7 cellular contexts compared by ENCODE assay signal in the genomic region with DNA sequence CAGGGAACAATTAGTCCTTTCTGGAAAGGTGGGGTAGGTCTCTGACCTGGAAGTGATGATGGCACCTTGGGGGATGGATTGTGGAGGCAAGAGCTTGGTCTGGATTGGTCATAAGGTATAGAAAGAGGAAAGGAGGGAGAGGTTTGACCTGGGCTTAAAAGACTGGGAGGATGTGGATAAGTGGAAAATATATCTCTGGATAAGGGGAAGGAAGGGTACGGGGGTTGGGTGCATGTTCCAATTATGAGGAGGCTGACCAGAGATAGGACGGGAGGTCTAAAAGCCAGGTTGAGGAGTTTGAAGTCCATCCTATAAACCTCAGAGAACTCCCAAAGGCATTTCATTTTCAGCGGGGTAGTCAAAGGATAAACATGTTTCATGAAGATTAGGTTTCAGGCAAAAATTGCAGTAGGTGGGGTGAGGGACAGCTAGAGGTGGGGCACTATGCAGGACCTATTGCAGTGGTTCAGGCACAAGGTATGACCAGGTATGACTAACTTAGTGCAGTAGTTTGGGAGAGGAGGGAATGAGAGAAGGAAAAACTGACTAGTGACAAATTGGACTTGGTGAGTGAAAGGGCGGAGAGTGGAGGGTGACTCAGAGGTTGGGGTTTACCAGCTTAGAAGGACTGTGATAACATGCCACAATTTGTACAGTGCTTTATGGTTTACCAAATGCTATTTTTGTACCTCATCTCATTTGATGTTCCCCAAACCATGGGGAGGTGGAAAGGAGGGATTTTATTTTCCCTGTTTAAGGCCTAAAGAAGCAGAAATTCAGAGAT. TPM values are rescaled to one million over a fixed set of nuclear protein-coding genes. Genes with fewer than 3 reads are reported as not detected.
DNase-seq lines count a peak whose midpoint lies in the region; ATAC-seq and TF ChIP-seq lines count a peak whose summit lies in the region.

No MANE protein-coding gene starts in this region.

- peak overlapping the region; percentile 50 for H3K27ac Mint-ChIP-seq in activated CD4-positive, alpha-beta T cell treated with anti-CD3 and anti-CD28 coated beads, Interleukin-2, amount 10 ng/mL, durations not matched to agents 24 days and 14 days

- no peak for ATAC-seq in HG03571 (IDR thresholded peaks at IDR 0.05; ENCODE audit: unreplicated experiment)

- peaks cover 30% of the 10 kb centered on the region for H3K4me1 Mint-ChIP-seq in activated CD4-positive, alpha-beta T cell treated with anti-CD3 and anti-CD28 coated beads, Interleukin-2, amount 10 ng/mL, durations not matched to agents 24 days and 14 days

- H3K27me3 Mint-ChIP-seq in activated CD4-positive, alpha-beta T cell treated with anti-CD3 and anti-CD28 coated beads, Interleukin-2, amount 10 ng/mL, durations not matched to agents 24 days and 14 days: no peaks in the 10 kb centered on the region

- no peak overlapping the region for H3K4me3 Mint-ChIP-seq in activated CD4-positive, alpha-beta T cell treated with anti-CD3 and anti-CD28 coated beads, Interleukin-2, amount 10 ng/mL, durations not matched to agents 24 days and 14 days

- no peaks in the 10 kb centered on the region for H3K9me3 Mint-ChIP-seq in activated CD4-positive, alpha-beta T cell treated with anti-CD3 and anti-CD28 coated beads, Interleukin-2, amount 10 ng/mL, durations not matched to agents 24 days and 14 days

- no peak overlapping the region for H3K4me3 ChIP-seq in fibroblast of villous mesenchyme (ENCODE audit: low read depth, low read length)

- H3K36me3 Mint-ChIP-seq in activated CD4-positive, alpha-beta T cell treated with anti-CD3 and anti-CD28 coated beads, Interleukin-2, amount 10 ng/mL, durations not matched to agents 24 days and 14 days (ENCODE audit: low read depth): peaks cover 2% of the 10 kb centered on the region

- DNase-seq in HK-2 (ENCODE audit: unreplicated experiment) (peak; percentile 14), fibroblast of villous mesenchyme (ENCODE audit: low read depth) (peak; percentile 76), NCI-H2081 treated with DMSO at 0.1 percent for 48 hours (lab: John Stamatoyannopoulos, UW) (no peak), COR-L47 (lab: John Stamatoyannopoulos, UW) (no peak)
- DNase-seq in activated CD4-positive, alpha-beta T cell treated with anti-CD3 and anti-CD28 coated beads, Interleukin-2, amount 10 ng/mL, durations not matched to agents 24 days and 14 days: peak; percentile 64
- peak; percentile 38 to 46 for DNase-seq in stimulated activated CD8-positive, alpha-beta memory T cell treated with anti-CD3 and anti-CD28 coated beads, Interleukin-15, amount 100 ng/mL, for 48 hours (ENCODE audit: low read depth in 2 of 2)

- intact Hi-C loops in activated CD4-positive, alpha-beta T cell treated with anti-CD3 and anti-CD28 coated beads, Interleukin-2, amount 10 ng/mL, durations not matched to agents 24 days and 14 days (cut with micrococcal nuclease): loop anchor here (1.0 kb wide), 1 partner anchor 10 kb away; no protein-coding TSS in a partner anchor

- TF ChIP-seq CTCF in fibroblast of villous mesenchyme (IDR thresholded peaks at IDR 0.05; ENCODE audit: insufficient read depth, low read depth, low read length): no peak

RNA-seq across cellular contexts. Expression of a gene that starts 10.7 kb away (rescaled TPM):
- total RNA-seq in activated CD4-positive, alpha-beta T cell treated with anti-CD3 and anti-CD28 coated beads, Interleukin-2, amount 10 ng/mL, durations not matched to agents 24 days and 14 days: 18.5 and 21.1 TPM in 2 replicates
- 14.5 and 16.8 TPM in 2 replicates for total RNA-seq in fibroblast of villous mesenchyme

Comparison
In these comparisons a context has a peak if more than half of its experiments do, and no peak if none do; other contexts are left out.
1. DNase-seq: peak in HK-2 (single experiment), activated CD4-positive, alpha-beta T cell treated with anti-CD3 and anti-CD28 coated beads, Interleukin-2, amount 10 ng/mL, durations not matched to agents 24 days and 14 days (single experiment), fibroblast of villous mesenchyme (single experiment) and stimulated activated CD8-positive, alpha-beta memory T cell treated with anti-CD3 and anti-CD28 coated beads, Interleukin-15, amount 100 ng/mL, for 48 hours (2 of 2); none in NCI-H2081 treated with DMSO at 0.1 percent for 48 hours (single experiment) and COR-L47 (single experiment).